8 cellular contexts compared by ENCODE assay signal in the genomic region with DNA sequence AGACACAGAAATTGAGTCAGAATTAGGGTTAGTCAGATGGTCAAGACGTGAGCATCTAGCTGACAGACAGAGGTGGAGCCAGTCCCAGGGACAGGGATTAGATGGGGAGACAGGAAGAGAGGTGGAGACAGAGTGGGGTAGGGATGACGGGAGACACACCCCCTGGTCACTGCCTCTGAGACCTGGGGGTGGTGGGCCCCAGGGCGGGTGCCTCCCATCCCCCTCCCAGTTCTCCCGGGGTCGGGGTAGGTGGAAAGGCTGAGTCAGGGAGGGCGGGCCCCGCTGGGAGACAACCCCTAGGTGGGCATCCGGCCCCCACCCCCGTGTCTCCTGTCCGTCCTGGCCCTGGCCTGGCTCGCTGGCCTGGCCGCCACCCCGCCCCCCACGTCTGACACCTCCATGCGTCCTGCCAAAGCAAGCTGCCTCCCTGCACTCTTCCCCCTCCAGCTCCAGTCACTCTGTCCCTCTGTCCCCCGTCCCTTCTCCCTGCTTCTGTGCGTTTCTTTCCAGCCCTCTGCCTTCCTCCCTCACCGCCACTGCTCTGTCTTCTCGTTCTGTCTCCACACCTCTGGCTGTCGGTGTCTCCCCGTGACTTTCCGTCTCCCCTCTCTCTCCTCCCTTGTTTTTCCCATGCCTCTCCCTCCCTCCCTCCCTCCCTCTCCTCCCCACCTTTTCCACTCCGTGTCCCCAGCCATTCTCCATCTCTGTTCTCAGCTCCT. TPM values are rescaled to one million over a fixed set of nuclear protein-coding genes. Genes with fewer than 3 reads are reported as not detected.
DNase-seq lines count a peak whose midpoint lies in the region; ATAC-seq and TF ChIP-seq lines count a peak whose summit lies in the region.

No MANE protein-coding gene starts in this region.

- H3K9ac ChIP-seq in muscle layer of colon (ENCODE audit: low read length) = no peak overlapping the region

- intact Hi-C loops in aorta (cut with DNase I) = loop anchor here (1.0 to 5.0 kb wide), 3 partner anchors 15 to 32 kb away; partner anchors contain the start of genes CCDC97 (in 1 of the 2) and TGFB1 (in 1 of the 2)

- no peak for TF ChIP-seq CTCF in epithelial cell of esophagus (IDR thresholded peaks at IDR 0.05; ENCODE audit: insufficient read depth, low read depth, low read length, missing control alignments)

- DNase-seq in SK-N-DZ (ENCODE audit: low spot score) (peak; percentile 40), epithelial cell of esophagus (ENCODE audit: low read depth) (peak; percentile 76), aorta (peak; percentile 88 to 91), NCI-H2107 treated with DMSO at 0.1 percent for 48 hours (lab: John Stamatoyannopoulos, UW; ENCODE audit: unreplicated experiment) (no peak), D341Med (ENCODE audit: low spot score) (no peak)
- no peak for DNase-seq in stimulated activated CD4-positive, alpha-beta T cell treated with anti-CD3 and anti-CD28 coated beads, Interleukin-15, amount 100 ng/mL, for 24 hours

- H3K27ac ChIP-seq in muscle layer of colon (ENCODE audit: low read depth, low read length) = peak overlapping the region; percentile 56
- H3K27ac ChIP-seq in aorta (ENCODE audit: low read depth in 1 of 2, low read length in 2 of 2) = peak overlapping the region; percentile 40 to 81

- H3K36me3 ChIP-seq in muscle layer of colon (ENCODE audit: insufficient read depth, low read length) (peaks cover 22% of the 10 kb centered on the region), aorta (ENCODE audit: control insufficient read depth in 1 of 2, insufficient read depth in 2 of 2, low read length in 1 of 2) (no peaks in the 10 kb centered on the region)

- TF ChIP-seq POLR2A in GM15510 (IDR thresholded peaks at IDR 0.05; ENCODE audit: borderline replicate concordance, extremely low read depth, insufficient read length) = peak; percentile 20

- no peak overlapping the region for H3K4me3 ChIP-seq in epithelial cell of esophagus (ENCODE audit: low read length)
- H3K4me3 ChIP-seq in muscle layer of colon (ENCODE audit: low read depth in 1 of 2, low read length in 2 of 2) = peak overlapping the region; percentile 44 to 49
- no peak overlapping the region for H3K4me3 ChIP-seq in aorta (ENCODE audit: low read length in 2 of 2)

- no peaks in the 10 kb centered on the region for H3K9me3 ChIP-seq in muscle layer of colon (ENCODE audit: low read length)
- H3K9me3 ChIP-seq in aorta (ENCODE audit: control insufficient read depth, low read length) = no peaks in the 10 kb centered on the region

- 2 to 3% methylated on average over 14 to 23 of the region's 23 CpGs for WGBS in aorta, 2 donors

- H3K4me1 ChIP-seq in muscle layer of colon (ENCODE audit: insufficient read depth, low read length) (peaks cover 46% of the 10 kb centered on the region), aorta (ENCODE audit: control insufficient read depth in 1 of 2, insufficient read depth in 2 of 2, low read length in 2 of 2) (no peaks in the 10 kb centered on the region)

- no peaks in the 10 kb centered on the region for H3K27me3 ChIP-seq in muscle layer of colon (ENCODE audit: control insufficient read depth in 1 of 2, insufficient read depth in 2 of 2, low read length in 2 of 2)
- H3K27me3 ChIP-seq in aorta (ENCODE audit: control insufficient read depth in 1 of 2, insufficient read depth in 2 of 2, low read length in 1 of 2) = no peaks in the 10 kb centered on the region

- peak; percentile 43 for ATAC-seq in aorta (ENCODE audit: low FRiP score)

RNA-seq across cellular contexts. Expression of gene CCDC97, which starts 15.1 kb away (rescaled TPM):
- 7.1 and 8.5 TPM in 2 replicates for polyA plus RNA-seq in SK-N-DZ (2014; cell fraction: cytosol; rRNA removed)
- 5.3 and 5.6 TPM in 2 replicates for polyA plus RNA-seq in SK-N-DZ (2014; cell fraction: nucleus; rRNA removed)
- total RNA-seq in aorta = 10 to 100 TPM; 18.7 to 24.3 TPM
- polyA plus RNA-seq in aorta = 10 to 100 TPM in 1 of 2 donors, 1 to 10 TPM in 1; 7.0 to 10.8 TPM

RNA-seq across cellular contexts. Expression of gene TGFB1, which starts 28.6 kb away (rescaled TPM):
- 6.3 and 8.1 TPM in 2 replicates for polyA plus RNA-seq in SK-N-DZ (2014; cell fraction: cytosol; rRNA removed)
- polyA plus RNA-seq in SK-N-DZ (2014; cell fraction: nucleus; rRNA removed) = 1.8 and 9.6 TPM in 2 replicates
- total RNA-seq in aorta = 10 to 100 TPM; 81.6 to 97.5 TPM
- 10 to 100 TPM; 25.4 to 56.6 TPM for polyA plus RNA-seq in aorta

RNA-seq across cellular contexts. Expression of gene B9D2, which starts 38.9 kb away (rescaled TPM):
- polyA plus RNA-seq in SK-N-DZ (2014; cell fraction: cytosol; rRNA removed) = 6.4 and 15.3 TPM in 2 replicates
- 5.4 and 8.1 TPM in 2 replicates for polyA plus RNA-seq in SK-N-DZ (2014; cell fraction: nucleus; rRNA removed)
- 1 to 10 TPM; 4.1 to 5.6 TPM for total RNA-seq in aorta
- polyA plus RNA-seq in aorta = 10 to 100 TPM in 1 of 2 donors, 1 to 10 TPM in 1; 1.6 to 13.5 TPM

RNA-seq across cellular contexts. Expression of gene TMEM91, which starts 51.3 kb away (rescaled TPM):
- polyA plus RNA-seq in SK-N-DZ (2014; cell fraction: cytosol; rRNA removed) = 0.97 and 2.2 TPM in 2 replicates
- polyA plus RNA-seq in SK-N-DZ (2014; cell fraction: nucleus; rRNA removed) = 9.4 and 13.1 TPM in 2 replicates
- 10 to 100 TPM in 1 of 2 donors, 1 to 10 TPM in 1; 9.5 to 28.2 TPM for total RNA-seq in aorta
- polyA plus RNA-seq in aorta = 10 to 100 TPM in 1 of 2 donors, 1 to 10 TPM in 1; 8.9 to 55.8 TPM

Comparison
In these comparisons a context has a peak if more than half of its experiments do, and no peak if none do; other contexts are left out.
1. DNase-seq: peak in SK-N-DZ (single experiment), epithelial cell of esophagus (single experiment) and aorta (2 of 2); none in NCI-H2107 treated with DMSO at 0.1 percent for 48 hours (single experiment), stimulated activated CD4-positive, alpha-beta T cell treated with anti-CD3 and anti-CD28 coated beads, Interleukin-15, amount 100 ng/mL, for 24 hours (single experiment) and D341Med (single experiment).
2. H3K4me3 ChIP-seq: peak in muscle layer of colon (2 of 2); none in epithelial cell of esophagus (single experiment) and aorta (0 of 2).